In genomic region chr11:73663604-73664495, GRCh38 we compare ENCODE assay signal across 19 cellular contexts. TPM values are rescaled to one million over a fixed set of nuclear protein-coding genes. Genes with fewer than 3 reads are reported as not detected.
DNase-seq lines count a peak whose midpoint lies in the region; ATAC-seq and TF ChIP-seq lines count a peak whose summit lies in the region.
"Had no signal": no experiment of that assay in that cellular context is flagged by ENCODE, and none has a peak within 500 bp of the region (broad histone marks: within the 10 kb centered on the region; RNA-seq: fewer than 3 reads in every experiment).

No MANE protein-coding gene starts in this region.

- H3F3A ChIP-seq in GM23248 (ENCODE audit: insufficient read depth), result peaks cover 11% of the 10 kb centered on the region; the same call in 1 of the 2 replicates

- H3K36me3 ChIP-seq in upper lobe of right lung (no peaks in the 10 kb centered on the region), GM23248 (ENCODE audit: low read depth) (no peaks in the 10 kb centered on the region)

- H3K27ac Mint-ChIP-seq in activated T-cell treated with anti-CD3 and anti-CD28 coated beads, Interleukin-2, amount 50 U/mL, for 24 hours, result peak overlapping the region; percentile 10

- DNase-seq in activated T-cell treated with anti-CD3 and anti-CD28 coated beads, Interleukin-2, amount 50 U/mL, for 24 hours, result no peak
- no peak for DNase-seq in activated T-cell treated with anti-CD3 and anti-CD28 coated beads, Interleukin-2, amount 50 U/mL, for 1 hour
- peak; percentile 13 for DNase-seq in GM13977 (ENCODE audit: low spot score)
- DNase-seq in left colon, result no peak
- peak; percentile 11 for DNase-seq in upper lobe of right lung
- DNase-seq in GM19240 (ENCODE audit: insufficient read length, low spot score), result no peak
- DNase-seq in GM23248, result no peak
- DNase-seq: 8988T; CD8-positive, alpha-beta memory T cell; DND-41; GOT3; NCI-H1105; NCI-H2081; NCI-H2171 treated with DMSO at 0.1 percent for 48 hours; NCI-H446 treated with DMSO at 0.1 percent for 48 hours; NCI-H748 treated with DMSO at 0.1 percent for 48 hours; NK-92 treated with Interleukin-12 subunit alpha and Interleukin-12 subunit beta, amount 100 ng/mL, for 24 hours had no signal

- H3K27ac ChIP-seq in upper lobe of right lung, result no peak overlapping the region
- H3K27ac ChIP-seq in GM23248, result no peak overlapping the region

- in situ Hi-C loops in GM13977 (cut with MboI; ENCODE audit: low pct_unique_long_range_greater_than_20kb, low sequenced_read_pairs, unreplicated experiment) (loop anchor here (25.0 kb wide), 1 partner anchor 302 kb away; no protein-coding TSS in a partner anchor), GM23248 (cut with MboI) (no loop called here)

- H2AFZ ChIP-seq in GM23248, result no peak overlapping the region

- no peaks in the 10 kb centered on the region for H3K27me3 Mint-ChIP-seq in activated T-cell treated with anti-CD3 and anti-CD28 coated beads, Interleukin-2, amount 50 U/mL, for 24 hours

- no peaks in the 10 kb centered on the region for H3K9me3 Mint-ChIP-seq in activated T-cell treated with anti-CD3 and anti-CD28 coated beads, Interleukin-2, amount 50 U/mL, for 24 hours
- H3K9me3 Mint-ChIP-seq: CD8-positive, alpha-beta memory T cell had no signal

- H3K4me1 ChIP-seq in upper lobe of right lung (peaks cover 11% of the 10 kb centered on the region), GM23248 (ENCODE audit: insufficient read depth) (no peaks in the 10 kb centered on the region)

- WGBS in GM23248 (ENCODE audit: low coverage in 1 of 2, low lambda C conversion rate in 2 of 2, missing lambda C conversion rate in 2 of 2), 2 experiments, result 68 to 69% methylated on average over 3 of the region's 3 CpGs

- no peaks in the 10 kb centered on the region for H3K9me3 ChIP-seq in upper lobe of right lung
- no peaks in the 10 kb centered on the region for H3K9me3 ChIP-seq in GM23248 (ENCODE audit: low read depth)

- no peak overlapping the region for H3K4me3 Mint-ChIP-seq in activated T-cell treated with anti-CD3 and anti-CD28 coated beads, Interleukin-2, amount 50 U/mL, for 24 hours
- H3K4me3 Mint-ChIP-seq: CD8-positive, alpha-beta memory T cell had no signal

- no peaks in the 10 kb centered on the region for H3K9me2 ChIP-seq in GM23248 (ENCODE audit: insufficient read depth)

- TF ChIP-seq CTCF in GM13977 (IDR thresholded peaks at IDR 0.05; ENCODE audit: extremely low read depth, insufficient read depth, missing control alignments), result no peak
- TF ChIP-seq CTCF in upper lobe of right lung (IDR thresholded peaks at IDR 0.05), result no peak

- no peak overlapping the region for H3K9ac ChIP-seq in GM23248

- H3K4me1 Mint-ChIP-seq in activated T-cell treated with anti-CD3 and anti-CD28 coated beads, Interleukin-2, amount 50 U/mL, for 24 hours (ENCODE audit: low read depth), result peaks cover 14% of the 10 kb centered on the region

- peak; percentile 16 for ATAC-seq in left colon
- ATAC-seq in upper lobe of right lung, result no peak
- no peak for ATAC-seq in GM19455 (IDR thresholded peaks at IDR 0.05; ENCODE audit: unreplicated experiment)
- ATAC-seq: Right ventricle myocardium inferior had no signal

- H3K36me3 Mint-ChIP-seq in activated T-cell treated with anti-CD3 and anti-CD28 coated beads, Interleukin-2, amount 50 U/mL, for 24 hours (ENCODE audit: low read depth), result no peaks in the 10 kb centered on the region

- no peaks in the 10 kb centered on the region for H3K79me2 ChIP-seq in GM23248 (ENCODE audit: insufficient read depth)

- H4K20me1 ChIP-seq in GM23248 (ENCODE audit: insufficient read depth), result no peaks in the 10 kb centered on the region

- no peaks in the 10 kb centered on the region for H3K27me3 ChIP-seq in upper lobe of right lung
- H3K27me3 ChIP-seq in GM23248 (replicated peaks; ENCODE audit: insufficient read depth), result no peaks in the 10 kb centered on the region

- H3K4me3 ChIP-seq in upper lobe of right lung (no peak overlapping the region), GM23248 (no peak overlapping the region)

- intact Hi-C loops in left colon (cut with DNase I, micrococcal nuclease), result no loop called here
- intact Hi-C loops in upper lobe of right lung (cut with DNase I), result no loop called here

- H3K4me2 ChIP-seq in GM23248 (ENCODE audit: unreplicated experiment), result no peak overlapping the region

RNA-seq across cellular contexts. Expression of gene PLEKHB1, which starts 17.5 kb away (rescaled TPM):
- 10 to 100 TPM; 11.9 to 15.7 TPM for total RNA-seq in left colon
- 30.5 TPM for total RNA-seq in upper lobe of right lung
- total RNA-seq in GM23248 (2014; rRNA removed; shearing (Covaris generic)), result not detected in 2 replicates
- polyA plus RNA-seq in GM23248 (2016; fragmentation: Nextera tagmentation; extraction: Ambion mirVana), result not detected in 2 replicates

Comparison
In these comparisons a context has a peak if more than half of its experiments do, and no peak if none do; other contexts are left out.
1. DNase-seq: peak in GM13977 (single experiment) and upper lobe of right lung (single experiment); none in activated T-cell treated with anti-CD3 and anti-CD28 coated beads, Interleukin-2, amount 50 U/mL, for 24 hours (single experiment), activated T-cell treated with anti-CD3 and anti-CD28 coated beads, Interleukin-2, amount 50 U/mL, for 1 hour (single experiment), left colon (0 of 2), GM19240 (single experiment) and GM23248 (single experiment).
2. RNA of gene PLEKHB1, which starts 17.5 kb away (total RNA-seq): 30.5 TPM in upper lobe of right lung (single experiment) and 11.9 to 15.7 TPM in left colon; not detected in GM23248; every median in the first group is over 10 times any median in the second.